In genomic region chr12:26125451-26126339, GRCh38 we compare ENCODE assay signal across 8 cellular contexts. TPM values are rescaled to one million over a fixed set of nuclear protein-coding genes. Genes with fewer than 3 reads are reported as not detected.
A peak's percentile ranks its signal among the peaks of the same experiment; 100 is the strongest.
DNase-seq lines count a peak whose midpoint lies in the region; ATAC-seq and TF ChIP-seq lines count a peak whose summit lies in the region.

No MANE protein-coding gene starts in this region.

- intact Hi-C loops in testis (cut with DNase I; ENCODE audit: low total_unique reads), result no loop called here

- WGBS in testis, 2 donors, result 0% methylated on average over 45 to 65 of the region's 65 CpGs

- peak; percentile 33 for ATAC-seq in HG02759 (IDR thresholded peaks at IDR 0.05; ENCODE audit: unreplicated experiment)

- H3K36me3 ChIP-seq in testis (ENCODE audit: low read depth, missing control alignments), result no peaks in the 10 kb centered on the region

- no peak for TF ChIP-seq POLR2A in testis (IDR thresholded peaks at IDR 0.05)

- H3K27me3 ChIP-seq in testis, result no peaks in the 10 kb centered on the region

- H3K4me3 ChIP-seq in testis, result peak overlapping the region; percentile 73 to 82

- H3K9me3 ChIP-seq in testis, result no peaks in the 10 kb centered on the region

- no peak for TF ChIP-seq CTCF in testis (IDR thresholded peaks at IDR 0.05)

- H3K27ac ChIP-seq in testis, result peak overlapping the region; percentile 90 to 93

- DNase-seq in SIG-M5 treated with dmso at 0.1 percent for 504 hours (lab: John Stamatoyannopoulos, UW; ENCODE audit: unreplicated experiment), result peak; percentile 50
- DNase-seq in SIG-M5 (lab: John Stamatoyannopoulos, UW), result no peak
- peak; percentile 92 for DNase-seq in NCI-H2196 (lab: John Stamatoyannopoulos, UW; ENCODE audit: unreplicated experiment)
- DNase-seq in activated CD8-positive, alpha-beta memory T cell treated with anti-CD3 and anti-CD28 coated beads, Interleukin-2, amount 50 U/mL, for 48 hours, result peak; percentile 75
- peak; percentile 52 for DNase-seq in fibroblast of gingiva (ENCODE audit: low read depth)
- DNase-seq in mucosa of gallbladder (ENCODE audit: low spot score), result peak; percentile 82
- DNase-seq in testis, result peak; percentile 87

- peaks cover 8% of the 10 kb centered on the region for H3K4me1 ChIP-seq in testis

RNA-seq across cellular contexts. Expression of gene BHLHE41, which starts 0.9 kb away (rescaled TPM):
- 99.6 TPM for total RNA-seq in mucosa of gallbladder
- 10 to 100 TPM; 13.9 to 23.8 TPM for total RNA-seq in testis
- 10.0 TPM for polyA plus RNA-seq in testis (ENCODE audit: insufficient read depth, low read depth, low replicate concordance)
